In the genomic region with DNA sequence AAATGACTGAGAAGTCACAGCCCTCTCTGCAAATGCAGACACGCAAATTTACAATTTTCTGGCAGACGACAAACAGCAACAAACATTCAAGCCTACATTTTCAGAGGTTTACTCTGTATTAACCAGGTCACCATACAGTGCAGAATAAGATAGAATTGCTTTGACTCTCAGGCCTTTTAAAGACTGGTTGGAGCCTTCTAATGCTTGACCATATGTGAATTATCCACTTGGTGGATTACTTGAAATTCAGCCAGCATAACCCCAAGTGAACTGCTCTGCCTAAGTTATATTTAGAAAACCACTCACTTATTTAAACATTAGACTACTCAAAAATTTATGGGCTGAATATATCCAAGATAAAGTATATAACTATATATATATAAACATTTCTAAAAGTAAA, we compare ENCODE assay signal across 9 cellular contexts.
DNase-seq lines count a peak whose midpoint lies in the region; ATAC-seq and TF ChIP-seq lines count a peak whose summit lies in the region.
"Had no signal": no experiment of that assay in that cellular context is flagged by ENCODE, and none has a peak within 500 bp of the region (broad histone marks: within the 10 kb centered on the region; RNA-seq: fewer than 3 reads in every experiment).

No MANE protein-coding gene starts in this region.

- CTCF ChIA-PET in PC-3 (lab: Charles Lee): interaction anchor here (0.6 to 0.8 kb wide), 3 partner anchors 26 to 811 kb away, joined by 3 read pairs; no protein-coding TSS in a partner anchor

- H3K9me3 ChIP-seq in PC-3 (ENCODE audit: low read length) (no peaks in the 10 kb centered on the region), psoas muscle (no peaks in the 10 kb centered on the region), esophagus squamous epithelium (no peaks in the 10 kb centered on the region)

- peak overlapping the region; percentile 56 for H3K4me2 ChIP-seq in PC-3 (ENCODE audit: low read length)

- POLR2A ChIA-PET in PC-3 (lab: Charles Lee; ENCODE audit: unreplicated experiment): no interaction called here

- no peaks in the 10 kb centered on the region for H4K20me1 ChIP-seq in PC-3 (ENCODE audit: low read length)

- peak overlapping the region; percentile 50 for H3K9ac ChIP-seq in PC-3 (ENCODE audit: low read length)

- TF ChIP-seq CTCF in PC-3 (conservative IDR thresholded peaks at IDR 0.05; ENCODE audit: low read depth, low read length) (no peak), fibroblast of pulmonary artery (IDR thresholded peaks at IDR 0.05; ENCODE audit: low read length, missing control alignments) (no peak), psoas muscle (IDR thresholded peaks at IDR 0.05) (no peak), esophagus squamous epithelium (IDR thresholded peaks at IDR 0.05) (no peak)

- 9 to 26% (median 9%) methylated on average over 2 of the region's 2 CpGs for WGBS in psoas muscle, 3 donors
- WGBS in esophagus squamous epithelium, 2 donors: 50 to 56% methylated on average over 2 of the region's 2 CpGs

- no peaks in the 10 kb centered on the region for H3K79me2 ChIP-seq in PC-3 (ENCODE audit: low read length)

- no TSS peak for BruUV-seq in PC-3 (replicated peaks; lab: Mats Ljungman, UMichigan)

- intact Hi-C loops in PC-3 (cut with micrococcal nuclease) (no loop called here), psoas muscle (cut with DNase I) (loop anchor here in 1 of 2 donors (5.0 to 10.0 kb wide), 2 partner anchors 58 to 176 kb away; no protein-coding TSS in a partner anchor), esophagus squamous epithelium (cut with DNase I) (no loop called here)

- DNase-seq in GM03348 (ENCODE audit: low spot score) (peak; percentile 20), PC-3 (peak; percentile 22), fibroblast of pulmonary artery (ENCODE audit: low read depth) (peak; percentile 53), psoas muscle (no peak), NAMALWA (ENCODE audit: low spot score) (no peak), putamen (ENCODE audit: low spot score) (no peak), esophagus squamous epithelium (lab: John Stamatoyannopoulos, UW) (no peak)
- no peak for DNase-seq in activated CD8-positive, alpha-beta memory T cell treated with anti-CD3 and anti-CD28 coated beads, Interleukin-2, amount 50 U/mL, for 48 hours
- DNase-seq: head of caudate nucleus had no signal

- H3K4me1 ChIP-seq in PC-3 (ENCODE audit: insufficient read depth, low read length) (peaks cover 22% of the 10 kb centered on the region), psoas muscle (peaks cover 34% of the 10 kb centered on the region), esophagus squamous epithelium (peaks cover 10 to 25% (median 10%) of the 10 kb centered on the region in 3 donors)

- ATAC-seq in PC-3 (peak; percentile 26), psoas muscle (peak; percentile 56 to 73 (median 66))

- H3K36me3 ChIP-seq in PC-3 (ENCODE audit: low read depth, low read length) (no peaks in the 10 kb centered on the region), psoas muscle (ENCODE audit: insufficient read depth in 1 of 2, low read depth in 1 of 2) (no peaks in the 10 kb centered on the region), esophagus squamous epithelium (no peaks in the 10 kb centered on the region)

- H2AFZ ChIP-seq in PC-3 (ENCODE audit: low read length): 0 out of 2 replicates have a peak overlapping the region, but pooled peaks have one; percentile 18

- no peak for TF ChIP-seq POLR2A in esophagus squamous epithelium (IDR thresholded peaks at IDR 0.05)

- H3K4me3 ChIP-seq in PC-3 (ENCODE audit: low read length): 0 out of 2 replicates have a peak overlapping the region, but pooled peaks have one; percentile 10
- no peak overlapping the region for H3K4me3 ChIP-seq in fibroblast of pulmonary artery (replicated peaks; ENCODE audit: low read depth, low read length)
- peak overlapping the region; percentile 43 for H3K4me3 ChIP-seq in psoas muscle
- H3K4me3 ChIP-seq in esophagus squamous epithelium: no peak overlapping the region

- H3K27ac ChIP-seq in PC-3 (ENCODE audit: low read length) (peak overlapping the region; percentile 84), psoas muscle (peak overlapping the region; percentile 84), esophagus squamous epithelium (peak overlapping the region in 2 of 4 donors; percentile 19 to 29)

- H3K27me3 ChIP-seq in PC-3 (ENCODE audit: low read length) (no peaks in the 10 kb centered on the region), psoas muscle (ENCODE audit: insufficient read depth in 3 of 3, low read length in 2 of 3) (no peaks in the 10 kb centered on the region), esophagus squamous epithelium (no peaks in the 10 kb centered on the region)

- H3K9me2 ChIP-seq in PC-3 (replicated peaks; ENCODE audit: low read length): no peaks in the 10 kb centered on the region

- no peaks in the 10 kb centered on the region for H3F3A ChIP-seq in PC-3 (ENCODE audit: low read length, unreplicated experiment)

Comparison
In these comparisons a context has a peak if more than half of its experiments do, and no peak if none do; other contexts are left out.
1. DNase-seq: peak in GM03348 (single experiment), PC-3 (single experiment) and fibroblast of pulmonary artery (single experiment); none in psoas muscle (0 of 2), NAMALWA (single experiment), putamen (single experiment), esophagus squamous epithelium (single experiment) and activated CD8-positive, alpha-beta memory T cell treated with anti-CD3 and anti-CD28 coated beads, Interleukin-2, amount 50 U/mL, for 48 hours (single experiment).
2. H3K4me3 ChIP-seq: peak in PC-3 (single experiment) and psoas muscle (single experiment); none in fibroblast of pulmonary artery (single experiment) and esophagus squamous epithelium (0 of 4).